In genomic region chr18:2376707-2377106, GRCh38 we compare ENCODE assay signal across 17 cellular contexts.
DNase-seq lines count a peak whose midpoint lies in the region; ATAC-seq, FAIRE-seq and TF ChIP-seq lines count a peak whose summit lies in the region.
"Had no signal": no experiment of that assay in that cellular context is flagged by ENCODE, and none has a peak within 500 bp of the region (broad histone marks: within the 10 kb centered on the region; RNA-seq: fewer than 3 reads in every experiment).

No MANE protein-coding gene starts in this region.

- no peaks in the 10 kb centered on the region for H3K9me3 ChIP-seq in HEK293 (ENCODE audit: control insufficient read depth, insufficient read depth, low read depth, low read length)
- H3K9me3 ChIP-seq in K562 (replicated peaks; ENCODE audit: control insufficient read depth, insufficient read depth, low read depth, low read length) = no peaks in the 10 kb centered on the region
- no peaks in the 10 kb centered on the region for H3K9me3 ChIP-seq in SK-N-SH

- H3K4me2 ChIP-seq in K562 (ENCODE audit: insufficient read depth, low read length) = no peak overlapping the region
- no peak overlapping the region for H3K4me2 ChIP-seq in SK-N-SH

- H3K36me3 ChIP-seq in HEK293 (ENCODE audit: control insufficient read depth in 2 of 2, insufficient read depth in 1 of 2, low read length in 2 of 2) (no peaks in the 10 kb centered on the region), K562 (ENCODE audit: control insufficient read depth, insufficient read depth, low read length) (no peaks in the 10 kb centered on the region), SK-N-SH (replicated peaks in 1 of 2; ENCODE audit: control insufficient read depth in 1 of 2, insufficient read depth in 2 of 2, low read length in 1 of 2) (no peaks in the 10 kb centered on the region)

- no peak overlapping the region for H2AFZ ChIP-seq in K562 (ENCODE audit: low read depth, low read length)
- H2AFZ ChIP-seq in SK-N-SH (ENCODE audit: low read depth) = no peak overlapping the region

- TF ChIP-seq CTCF in HEK293 (tag by site-specific recombination; IDR thresholded peaks at IDR 0.05) = no peak
- no peak for TF ChIP-seq CTCF in K562 (IDR thresholded peaks at IDR 0.05 in 2 of 3, conservative IDR thresholded peaks at IDR 0.05 in 1 of 3; ENCODE audit: insufficient read depth in 2 of 3, low read depth in 1 of 3, low read length in 3 of 3)
- TF ChIP-seq CTCF in coronary artery (IDR thresholded peaks at IDR 0.05) = no peak
- no peak for TF ChIP-seq CTCF in SK-N-SH (IDR thresholded peaks at IDR 0.05)

- CTCF ChIA-PET in HEK293 (lab: Yijun Ruan, JAX) = no interaction called here
- CTCF ChIA-PET in K562 (lab: Yijun Ruan, JAX; ENCODE audit: low intra/inter-chr PET ratio) = no interaction called here
- CTCF ChIA-PET in SK-N-SH (lab: Yijun Ruan, JAX) = no interaction called here

- H3K9me1 ChIP-seq in K562 (ENCODE audit: control insufficient read depth, insufficient read depth, low read length) = no peaks in the 10 kb centered on the region

- H3F3A ChIP-seq in SK-N-SH (replicated peaks; ENCODE audit: insufficient read depth) = no peaks in the 10 kb centered on the region

- H3K4me3 ChIP-seq in HEK293 (ENCODE audit: low read depth, low read length) (no peak overlapping the region), K562 (no peak overlapping the region), coronary artery (no peak overlapping the region), SK-N-SH (ENCODE audit: low read depth in 2 of 2, low read length in 1 of 2) (no peak overlapping the region)

- WGBS in K562 (ENCODE audit: insufficient coverage, low coverage, missing lambda C conversion rate) = 5% methylated on average over 2 of the region's 2 CpGs
- 25% methylated on average over 2 of the region's 2 CpGs for WGBS in SK-N-SH (ENCODE audit: low lambda C conversion rate)

- ATAC-seq in K562 = no peak; the same call in 2 of the 3 replicates

- H3K27ac ChIP-seq in HEK293 (ENCODE audit: extremely low read depth, low read depth, low read length) = no peak overlapping the region
- H3K27ac ChIP-seq in K562 (ENCODE audit: extremely low read depth, low read depth, low read length) = no peak overlapping the region
- no peak overlapping the region for H3K27ac ChIP-seq in coronary artery
- H3K27ac ChIP-seq in SK-N-SH (ENCODE audit: low read depth in 2 of 2, low read length in 1 of 2) = no peak overlapping the region

- TF ChIP-seq POLR2A in K562 (conservative IDR thresholded peaks at IDR 0.05) = no peak

- TF ChIP-seq RAD21 in K562 (CRISPR knock-in tag; conservative IDR thresholded peaks at IDR 0.05 in 1 of 2, IDR thresholded peaks at IDR 0.05 in 1 of 2) (no peak), SK-N-SH (IDR thresholded peaks at IDR 0.05; ENCODE audit: low read length) (no peak)

- no TSS peak for BruUV-seq in K562 (replicated peaks; lab: Mats Ljungman, UMichigan)

- H3K27me3 ChIP-seq in K562 (ENCODE audit: control insufficient read depth in 2 of 2, insufficient read depth in 2 of 2, low read length in 2 of 2) = no peaks in the 10 kb centered on the region
- H3K27me3 ChIP-seq in SK-N-SH (ENCODE audit: insufficient read depth) = no peaks in the 10 kb centered on the region

- intact Hi-C loops in K562 (cut with micrococcal nuclease) = no loop called here

- peak; percentile 39 for DNase-seq in OCI-M1 (lab: John Stamatoyannopoulos, UW)
- DNase-seq in K562 (ENCODE audit: extremely low read depth in 1 of 4, low spot score in 3 of 4) = peak in 1 of 4 experiments; percentile 38
- no peak for DNase-seq in urothelium cell line (ENCODE audit: low spot score)
- DNase-seq in kidney glomerular epithelial cell (lab: John Stamatoyannopoulos, UW) = no peak
- no peak for DNase-seq in coronary artery (ENCODE audit: low spot score)
- DNase-seq in SK-N-SH = no peak
- DNase-seq: C1 segment of cervical spinal cord; Calu3; CD4-positive, alpha-beta memory T cell; COR-L47; DND-41; H7; HCEC 1CT had no signal

- FAIRE-seq in K562 (lab: Jason Lieb, UNC) (no peak), urothelium cell line (lab: Jason Lieb, UNC) (peak; percentile 67)
- FAIRE-seq: G401.6, GM12892, H1 had no signal

- no peak overlapping the region for H3K9ac ChIP-seq in K562 (ENCODE audit: insufficient read depth in 1 of 2, low read depth in 2 of 2, low read length in 2 of 2)
- no peak overlapping the region for H3K9ac ChIP-seq in SK-N-SH

- TF ChIP-seq EP300 in K562 (IDR thresholded peaks at IDR 0.05; ENCODE audit: low read length) (no peak), SK-N-SH (IDR thresholded peaks at IDR 0.05; ENCODE audit: borderline replicate concordance in 1 of 2, low read depth in 1 of 2, low read length in 1 of 2) (no peak)

- POLR2A ChIA-PET in HEK293 (lab: Yijun Ruan, JAX) = no interaction called here
- POLR2A ChIA-PET in K562 (lab: Yijun Ruan, JAX) = no interaction called here
- POLR2A ChIA-PET in SK-N-SH (lab: Yijun Ruan, JAX) = no interaction called here

- H3K9me2 ChIP-seq in SK-N-SH = no peaks in the 10 kb centered on the region

- H4K20me1 ChIP-seq in K562 (replicated peaks; ENCODE audit: control insufficient read depth, insufficient read depth, low read length) (no peaks in the 10 kb centered on the region), SK-N-SH (ENCODE audit: insufficient read depth) (no peaks in the 10 kb centered on the region)

- H3K79me2 ChIP-seq in K562 (ENCODE audit: control insufficient read depth, insufficient read depth, low read length) (no peaks in the 10 kb centered on the region), SK-N-SH (ENCODE audit: insufficient read depth) (no peaks in the 10 kb centered on the region)

- in situ Hi-C loops in K562 (cut with MboI) = no loop called here

- H3K4me1 ChIP-seq in HEK293 (ENCODE audit: control insufficient read depth, insufficient read depth, low read length) (no peaks in the 10 kb centered on the region), K562 (replicated peaks in 1 of 2; ENCODE audit: control insufficient read depth in 2 of 2, insufficient read depth in 2 of 2, low read length in 2 of 2) (no peaks in the 10 kb centered on the region), SK-N-SH (ENCODE audit: control insufficient read depth in 1 of 2, insufficient read depth in 2 of 2, low read depth in 1 of 2, low read length in 1 of 2) (no peaks in the 10 kb centered on the region)

TF ChIP-seq in HEK293, 187 proteins besides CTCF, POLR2A, EP300 and RAD21:
- peak; percentile 30; the same call in 1 of the 2 replicates for TF ChIP-seq ZBTB17 (tag by site-specific recombination; IDR thresholded peaks at IDR 0.05)
- TF ChIP-seq ZNF639 (tag by site-specific recombination; IDR thresholded peaks at IDR 0.05) = no peak

TF ChIP-seq in K562, 482 proteins besides CTCF, POLR2A, EP300 and RAD21 (continues in another document):
- TF ChIP-seq RCOR1 (IDR thresholded peaks at IDR 0.05; ENCODE audit: borderline replicate concordance in 1 of 2, low read depth in 2 of 2, low read length in 2 of 2) (peak in 1 of 2 experiments; percentile 44; a peak in 1 of 4 replicates), BHLHE40 (IDR thresholded peaks at IDR 0.05; ENCODE audit: low read length) (peak; percentile 58), NFE2 (IDR thresholded peaks at IDR 0.05; ENCODE audit: low read depth) (peak; percentile 20; the same call in 1 of the 2 replicates), TAL1 (IDR thresholded peaks at IDR 0.05) (0 out of 2 replicates have a peak, but pooled peaks have one; percentile 12), FOSL1 (tag; conservative IDR thresholded peaks at IDR 0.05) (peak; percentile 64), NCOR1 (IDR thresholded peaks at IDR 0.05) (peak; percentile 44), ZNF766 (CRISPR knock-in tag; conservative IDR thresholded peaks at IDR 0.05) (0 out of 2 replicates have a peak, but pooled peaks have one; percentile 42), NFE2L1 (tag; IDR thresholded peaks at IDR 0.05; ENCODE audit: borderline replicate concordance, low read depth) (no peak), CBFA2T3 (IDR thresholded peaks at IDR 0.05) (peak; percentile 56)
- TF ChIP-seq, protein P1, sequence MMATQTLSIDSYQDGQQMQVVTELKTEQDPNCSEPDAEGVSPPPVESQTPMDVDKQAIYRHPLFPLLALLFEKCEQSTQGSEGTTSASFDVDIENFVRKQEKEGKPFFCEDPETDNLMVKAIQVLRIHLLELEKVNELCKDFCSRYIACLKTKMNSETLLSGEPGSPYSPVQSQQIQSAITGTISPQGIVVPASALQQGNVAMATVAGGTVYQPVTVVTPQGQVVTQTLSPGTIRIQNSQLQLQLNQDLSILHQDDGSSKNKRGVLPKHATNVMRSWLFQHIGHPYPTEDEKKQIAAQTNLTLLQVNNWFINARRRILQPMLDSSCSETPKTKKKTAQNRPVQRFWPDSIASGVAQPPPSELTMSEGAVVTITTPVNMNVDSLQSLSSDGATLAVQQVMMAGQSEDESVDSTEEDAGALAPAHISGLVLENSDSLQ (IDR thresholded peaks at IDR 0.05) = 0 out of 2 replicates have a peak, but pooled peaks have one; percentile 20

TF ChIP-seq in SK-N-SH, 30 proteins besides CTCF, POLR2A, EP300 and RAD21 (continues in another document):
- no peak for TF ChIP-seq GABPA (IDR thresholded peaks at IDR 0.05; ENCODE audit: low read depth)
- no peak for TF ChIP-seq RCOR1 (IDR thresholded peaks at IDR 0.05; ENCODE audit: low read length)
- TF ChIP-seq SMC3 (IDR thresholded peaks at IDR 0.05; ENCODE audit: low read depth, low read length) = no peak
- TF ChIP-seq, protein P2, sequence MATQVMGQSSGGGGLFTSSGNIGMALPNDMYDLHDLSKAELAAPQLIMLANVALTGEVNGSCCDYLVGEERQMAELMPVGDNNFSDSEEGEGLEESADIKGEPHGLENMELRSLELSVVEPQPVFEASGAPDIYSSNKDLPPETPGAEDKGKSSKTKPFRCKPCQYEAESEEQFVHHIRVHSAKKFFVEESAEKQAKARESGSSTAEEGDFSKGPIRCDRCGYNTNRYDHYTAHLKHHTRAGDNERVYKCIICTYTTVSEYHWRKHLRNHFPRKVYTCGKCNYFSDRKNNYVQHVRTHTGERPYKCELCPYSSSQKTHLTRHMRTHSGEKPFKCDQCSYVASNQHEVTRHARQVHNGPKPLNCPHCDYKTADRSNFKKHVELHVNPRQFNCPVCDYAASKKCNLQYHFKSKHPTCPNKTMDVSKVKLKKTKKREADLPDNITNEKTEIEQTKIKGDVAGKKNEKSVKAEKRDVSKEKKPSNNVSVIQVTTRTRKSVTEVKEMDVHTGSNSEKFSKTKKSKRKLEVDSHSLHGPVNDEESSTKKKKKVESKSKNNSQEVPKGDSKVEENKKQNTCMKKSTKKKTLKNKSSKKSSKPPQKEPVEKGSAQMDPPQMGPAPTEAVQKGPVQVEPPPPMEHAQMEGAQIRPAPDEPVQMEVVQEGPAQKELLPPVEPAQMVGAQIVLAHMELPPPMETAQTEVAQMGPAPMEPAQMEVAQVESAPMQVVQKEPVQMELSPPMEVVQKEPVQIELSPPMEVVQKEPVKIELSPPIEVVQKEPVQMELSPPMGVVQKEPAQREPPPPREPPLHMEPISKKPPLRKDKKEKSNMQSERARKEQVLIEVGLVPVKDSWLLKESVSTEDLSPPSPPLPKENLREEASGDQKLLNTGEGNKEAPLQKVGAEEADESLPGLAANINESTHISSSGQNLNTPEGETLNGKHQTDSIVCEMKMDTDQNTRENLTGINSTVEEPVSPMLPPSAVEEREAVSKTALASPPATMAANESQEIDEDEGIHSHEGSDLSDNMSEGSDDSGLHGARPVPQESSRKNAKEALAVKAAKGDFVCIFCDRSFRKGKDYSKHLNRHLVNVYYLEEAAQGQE (IDR thresholded peaks at IDR 0.05; ENCODE audit: low read depth, low read length) = no peak
- TF ChIP-seq YY1 (IDR thresholded peaks at IDR 0.05; ENCODE audit: low read depth) = no peak

Comparison
In these comparisons a context has a peak if more than half of its experiments do, and no peak if none do; other contexts are left out.
1. Of the 44 proteins assayed by ChIP-seq in both K562 and HEK293: peak only in K562: none; only in HEK293: ZBTB17; in both: none; in neither: 43.